In the genomic region with DNA sequence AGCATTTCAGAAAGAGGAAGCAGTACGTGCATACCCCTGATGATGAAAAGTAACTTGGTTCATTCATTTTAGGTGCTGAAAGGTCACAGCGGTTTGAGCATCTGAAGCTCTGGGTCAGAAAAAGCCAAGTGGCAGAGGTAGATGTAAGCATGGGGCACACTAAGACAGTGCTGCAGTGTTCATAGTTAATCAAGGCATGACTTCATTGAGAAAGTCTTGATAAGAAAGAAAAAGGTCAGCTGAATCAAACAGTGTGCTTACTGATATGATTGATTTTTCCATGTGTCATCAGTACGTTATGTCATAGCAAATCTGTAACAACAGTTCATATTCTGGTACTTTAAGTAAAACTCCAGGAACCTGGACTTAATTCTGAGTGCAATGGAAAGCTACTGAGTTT, we compare ENCODE assay signal across 17 cellular contexts.
DNase-seq lines count a peak whose midpoint lies in the region; ATAC-seq and TF ChIP-seq lines count a peak whose summit lies in the region.
"Had no signal": no experiment of that assay in that cellular context is flagged by ENCODE, and none has a peak within 500 bp of the region (broad histone marks: within the 10 kb centered on the region; RNA-seq: fewer than 3 reads in every experiment).

No MANE protein-coding gene starts in this region.

- no peaks in the 10 kb centered on the region for H3K79me1 ChIP-seq in trophoblast cell (ENCODE audit: low read length)

- H2AFZ ChIP-seq in trophoblast cell (ENCODE audit: insufficient read depth, low read length, poor library complexity) = no peak overlapping the region

- H3K4me3 ChIP-seq in HEK293 (ENCODE audit: low read depth, low read length) (no peak overlapping the region), trophoblast cell (ENCODE audit: low read depth, low read length) (no peak overlapping the region), upper lobe of left lung (no peak overlapping the region)
- H3K4me3 ChIP-seq: BLaER1 had no signal

- H3K4ac ChIP-seq in trophoblast cell (ENCODE audit: low read depth, low read length) = no peak overlapping the region

- no peak for ATAC-seq in upper lobe of left lung (ENCODE audit: low FRiP score in 2 of 2)

- H2AK5ac ChIP-seq in trophoblast cell (ENCODE audit: low read length) = no peak overlapping the region

- peak overlapping the region; percentile 54 for H2BK12ac ChIP-seq in trophoblast cell (ENCODE audit: low read length)

- H3K27me3 ChIP-seq in trophoblast cell (ENCODE audit: insufficient read depth, low read length) (no peaks in the 10 kb centered on the region), upper lobe of left lung (no peaks in the 10 kb centered on the region)
- H3K27me3 ChIP-seq: BLaER1 had no signal

- no peak overlapping the region for H4K91ac ChIP-seq in trophoblast cell (ENCODE audit: low read depth, low read length)

- DNase-seq in COLO829 (ENCODE audit: low spot score) (peak; percentile 8), SK-MEL-5 (ENCODE audit: low read depth, low spot score) (peak; percentile 59), trophoblast cell (no peak), upper lobe of left lung (no peak), type B pancreatic cell (ENCODE audit: extremely low spot score, unreplicated experiment) (no peak)
- no peak for DNase-seq in activated CD4-positive, CD25-positive, alpha-beta regulatory T cell treated with anti-CD3 and anti-CD28 coated beads, Interleukin-2, amount 50 U/mL, for 72 hours
- DNase-seq: CD4-positive, CD25-positive, alpha-beta regulatory T cell; MM.1S; NCI-H187; NCI-H2081 treated with DMSO at 0.1 percent for 48 hours; NCI-H510A had no signal

- no peaks in the 10 kb centered on the region for H3K36me3 Mint-ChIP-seq in type B pancreatic cell
- H3K36me3 Mint-ChIP-seq: CD4-positive, CD25-positive, alpha-beta regulatory T cell; IgD-negative memory B cell had no signal

- no peaks in the 10 kb centered on the region for H3K9me3 Mint-ChIP-seq in type B pancreatic cell

- H3K14ac ChIP-seq in trophoblast cell (ENCODE audit: low read length) = no peak overlapping the region

- H3K4me1 Mint-ChIP-seq in type B pancreatic cell (ENCODE audit: unreplicated experiment) = no peaks in the 10 kb centered on the region
- H3K4me1 Mint-ChIP-seq: CD4-positive, CD25-positive, alpha-beta regulatory T cell; IgD-negative memory B cell had no signal

- no peak overlapping the region for H4K8ac ChIP-seq in trophoblast cell (ENCODE audit: low read depth, low read length)

- no peak overlapping the region for H3K9ac ChIP-seq in trophoblast cell (ENCODE audit: low read length)
- H3K9ac ChIP-seq: BLaER1, KMS-11 had no signal

- no CpG with 5 or more reads among the region's 3 CpGs for WGBS in trophoblast cell (ENCODE audit: extremely low coverage, insufficient coverage, insufficient read length)
- 44 to 63% methylated on average over 3 of the region's 3 CpGs for WGBS in upper lobe of left lung, 2 donors

- H3K79me2 ChIP-seq in trophoblast cell (ENCODE audit: control insufficient read depth, insufficient read depth, low read length, poor library complexity) = no peaks in the 10 kb centered on the region

- H3K9me3 ChIP-seq in HEK293 (ENCODE audit: control insufficient read depth, insufficient read depth, low read depth, low read length) (no peaks in the 10 kb centered on the region), trophoblast cell (ENCODE audit: insufficient read depth, low read depth, low read length) (no peaks in the 10 kb centered on the region), upper lobe of left lung (no peaks in the 10 kb centered on the region)
- H3K9me3 ChIP-seq: BLaER1 had no signal

- H3K36me3 ChIP-seq in HEK293 (ENCODE audit: control insufficient read depth in 2 of 2, insufficient read depth in 1 of 2, low read length in 2 of 2) (no peaks in the 10 kb centered on the region), trophoblast cell (ENCODE audit: control insufficient read depth in 1 of 2, insufficient read depth in 2 of 2, low read length in 2 of 2) (no peaks in the 10 kb centered on the region), upper lobe of left lung (no peaks in the 10 kb centered on the region)
- H3K36me3 ChIP-seq: BLaER1 had no signal

- H2BK5ac ChIP-seq in trophoblast cell (ENCODE audit: low read depth, low read length, poor library complexity) = no peak overlapping the region

- TF ChIP-seq POLR2A in upper lobe of left lung (IDR thresholded peaks at IDR 0.05) = no peak

- no peak overlapping the region for H3K23ac ChIP-seq in trophoblast cell (ENCODE audit: low read length)

- H3K4me1 ChIP-seq in HEK293 (ENCODE audit: control insufficient read depth, insufficient read depth, low read length) (peaks cover 12% of the 10 kb centered on the region; the same call in 1 of the 2 replicates), trophoblast cell (ENCODE audit: control insufficient read depth in 1 of 2, insufficient read depth in 2 of 2, low read length in 2 of 2) (no peaks in the 10 kb centered on the region), upper lobe of left lung (no peaks in the 10 kb centered on the region)
- H3K4me1 ChIP-seq: BLaER1 had no signal

- TF ChIP-seq CTCF in HEK293 (tag by site-specific recombination; IDR thresholded peaks at IDR 0.05) = no peak
- no peak for TF ChIP-seq CTCF in upper lobe of left lung (IDR thresholded peaks at IDR 0.05)
- TF ChIP-seq CTCF in type B pancreatic cell (conservative IDR thresholded peaks at IDR 0.05) = no peak

- no peak overlapping the region for H3K27ac Mint-ChIP-seq in type B pancreatic cell
- H3K27ac Mint-ChIP-seq: CD4-positive, CD25-positive, alpha-beta regulatory T cell; IgD-negative memory B cell had no signal

- no peak overlapping the region for H3K4me2 ChIP-seq in trophoblast cell (ENCODE audit: low read length)
- H3K4me2 ChIP-seq: BLaER1, KMS-11 had no signal

- CTCF ChIA-PET in HEK293 (lab: Yijun Ruan, JAX) = interaction anchor here (0.6 to 4.6 kb wide), 11 partner anchors 11 to 547 kb away, joined by 3 to 14 read pairs (median 3); no protein-coding TSS in a partner anchor

- no peak for TF ChIP-seq EP300 in upper lobe of left lung (IDR thresholded peaks at IDR 0.05)

- H4K12ac ChIP-seq in trophoblast cell (ENCODE audit: low read depth, low read length) = no peak overlapping the region

- H3K4me3 Mint-ChIP-seq in type B pancreatic cell = no peak overlapping the region
- H3K4me3 Mint-ChIP-seq: CD4-positive, CD25-positive, alpha-beta regulatory T cell; IgD-negative memory B cell had no signal

- H3K27ac ChIP-seq in HEK293 (ENCODE audit: extremely low read depth, low read depth, low read length) = no peak overlapping the region
- no peak overlapping the region for H3K27ac ChIP-seq in trophoblast cell (ENCODE audit: low read depth, low read length)
- H3K27ac ChIP-seq in upper lobe of left lung = no peak overlapping the region
- H3K27ac ChIP-seq: BLaER1, HL-60, KMS-11, RWPE1 had no signal

- H3K18ac ChIP-seq in trophoblast cell (ENCODE audit: low read length) = no peak overlapping the region

- POLR2A ChIA-PET in HEK293 (lab: Yijun Ruan, JAX) = no interaction called here

- no peak overlapping the region for H2BK120ac ChIP-seq in trophoblast cell (ENCODE audit: insufficient read depth, low read length, poor library complexity)

- H3K27me3 Mint-ChIP-seq in type B pancreatic cell = peaks cover 4% of the 10 kb centered on the region
- H3K27me3 Mint-ChIP-seq: CD4-positive, CD25-positive, alpha-beta regulatory T cell; IgD-negative memory B cell had no signal

- in situ Hi-C loops in SK-MEL-5 (cut with HindIII; ENCODE audit: low pct_unique_long_range_greater_than_20kb, low sequenced_read_pairs) = no loop called here

TF ChIP-seq in HEK293, 187 proteins besides CTCF, POLR2A, EP300 and RAD21:
- TF ChIP-seq ZNF623 (tag by site-specific recombination; IDR thresholded peaks at IDR 0.05) (no peak), GLI2 (tag by site-specific recombination; IDR thresholded peaks at IDR 0.05; ENCODE audit: borderline replicate concordance, low read depth) (no peak), FEZF1 (tag by site-specific recombination; IDR thresholded peaks at IDR 0.05) (peak; percentile 45; the same call in 1 of the 2 replicates), ZBTB17 (tag by site-specific recombination; IDR thresholded peaks at IDR 0.05) (peak; percentile 55; the same call in 1 of the 2 replicates)

Comparison
In these comparisons a context has a peak if more than half of its experiments do, and no peak if none do; other contexts are left out.
1. DNase-seq: peak in COLO829 (single experiment) and SK-MEL-5 (single experiment); none in trophoblast cell (0 of 2), upper lobe of left lung (0 of 2), activated CD4-positive, CD25-positive, alpha-beta regulatory T cell treated with anti-CD3 and anti-CD28 coated beads, Interleukin-2, amount 50 U/mL, for 72 hours (single experiment) and type B pancreatic cell (single experiment).